Comparison of ENCODE assay signal across 21 cellular contexts in genomic region chr12:123152823-123153222, GRCh38. TPM values are rescaled to one million over a fixed set of nuclear protein-coding genes. Genes with fewer than 3 reads are reported as not detected.
DNase-seq lines count a peak whose midpoint lies in the region; ATAC-seq and TF ChIP-seq lines count a peak whose summit lies in the region.
"Had no signal": no experiment of that assay in that cellular context is flagged by ENCODE, and none has a peak within 500 bp of the region (broad histone marks: within the 10 kb centered on the region; RNA-seq: fewer than 3 reads in every experiment).

No MANE protein-coding gene starts in this region.

- no peak overlapping the region for H3K4me3 ChIP-seq in CD4-positive, CD25-positive, alpha-beta regulatory T cell (ENCODE audit: low read depth, low read length)
- H3K4me3 ChIP-seq in CD4-positive, alpha-beta memory T cell (ENCODE audit: low read length in 2 of 2) = no peak overlapping the region
- H3K4me3 ChIP-seq in suprapubic skin = no peak overlapping the region
- H3K4me3 ChIP-seq: esophagus squamous epithelium, hepatocyte, MG63, pancreas, smooth muscle cell, testis had no signal

- intact Hi-C loops in CD4-positive, alpha-beta memory T cell (cut with micrococcal nuclease) = no loop called here

- no peak for TF ChIP-seq CTCF in suprapubic skin (IDR thresholded peaks at IDR 0.05)

- 71% methylated on average over 3 of the region's 3 CpGs for WGBS in suprapubic skin

- no peak overlapping the region for H3K27ac ChIP-seq in CD4-positive, CD25-positive, alpha-beta regulatory T cell (ENCODE audit: insufficient read depth, low read length, poor library complexity, severe bottlenecking)
- H3K27ac ChIP-seq in CD4-positive, alpha-beta memory T cell (ENCODE audit: low read depth, low read length) = no peak overlapping the region
- no peak overlapping the region for H3K27ac ChIP-seq in suprapubic skin
- H3K27ac ChIP-seq: hepatocyte, pancreas, VCaP had no signal

- no peak for TF ChIP-seq POLR2A in suprapubic skin (IDR thresholded peaks at IDR 0.05)

- no peaks in the 10 kb centered on the region for H3K36me3 Mint-ChIP-seq in CD4-positive, CD25-positive, alpha-beta regulatory T cell
- peaks cover 0 to 9% of the 10 kb centered on the region in 2 donors for H3K36me3 Mint-ChIP-seq in CD4-positive, alpha-beta memory T cell
- peaks cover 3% of the 10 kb centered on the region for H3K36me3 Mint-ChIP-seq in T-helper 17 cell (ENCODE audit: low read depth)
- H3K36me3 Mint-ChIP-seq in naive B cell = no peaks in the 10 kb centered on the region

- peak overlapping the region; percentile 84 to 91 (median 89) for H3K4me3 Mint-ChIP-seq in CD4-positive, CD25-positive, alpha-beta regulatory T cell
- H3K4me3 Mint-ChIP-seq in CD4-positive, alpha-beta memory T cell = peak overlapping the region in 7 of 8 donors; percentile 11 to 88 (median 82)
- peak overlapping the region; percentile 19 for H3K4me3 Mint-ChIP-seq in T-helper 17 cell
- peak overlapping the region in 6 of 8 donors; percentile 72 to 92 (median 81) for H3K4me3 Mint-ChIP-seq in naive B cell

- no peak for TF ChIP-seq EP300 in suprapubic skin (IDR thresholded peaks at IDR 0.05)

- peaks cover 38% of the 10 kb centered on the region for H3K4me1 ChIP-seq in CD4-positive, CD25-positive, alpha-beta regulatory T cell (ENCODE audit: control insufficient read depth, insufficient read depth, low read length, poor library complexity, severe bottlenecking)
- peaks cover 23% of the 10 kb centered on the region for H3K4me1 ChIP-seq in CD4-positive, alpha-beta memory T cell (ENCODE audit: insufficient read depth, low read length)
- H3K4me1 ChIP-seq in suprapubic skin = peaks cover 29% of the 10 kb centered on the region

- no peak for ATAC-seq in CD4-positive, CD25-positive, alpha-beta regulatory T cell (ENCODE audit: low read depth in 2 of 2)
- ATAC-seq in T-helper 17 cell (no peak), naive B cell (ENCODE audit: low read depth in 2 of 2) (no peak), GM19395 (IDR thresholded peaks at IDR 0.05; ENCODE audit: unreplicated experiment) (no peak)
- ATAC-seq: pancreas had no signal

- POLR2A ChIA-PET in CD4-positive, alpha-beta memory T cell (lab: Charles Lee; ENCODE audit: partially characterized antibody) = interaction anchor here (1.0 to 3.3 kb wide), 4 partner anchors 46 to 177 kb away, joined by 3 to 28 read pairs (median 5); partner anchors contain the start of genes MPHOSPH9, MTRFR and OGFOD2

- peak overlapping the region in 2 of 3 donors; percentile 17 to 48 for H3K27ac Mint-ChIP-seq in CD4-positive, CD25-positive, alpha-beta regulatory T cell
- peak overlapping the region in 2 of 7 donors; percentile 2 to 51 for H3K27ac Mint-ChIP-seq in CD4-positive, alpha-beta memory T cell
- no peak overlapping the region for H3K27ac Mint-ChIP-seq in T-helper 17 cell
- H3K27ac Mint-ChIP-seq in naive B cell = no peak overlapping the region
- H3K27ac Mint-ChIP-seq: HFFc6 had no signal

- CTCF ChIA-PET in CD4-positive, alpha-beta memory T cell (lab: Charles Lee; ENCODE audit: partially characterized antibody) = interaction anchor here (0.9 to 4.5 kb wide), 6 partner anchors 30 to 109 kb away, joined by 3 to 22 read pairs (median 10); no protein-coding TSS in a partner anchor

- H3K27me3 Mint-ChIP-seq in CD4-positive, CD25-positive, alpha-beta regulatory T cell = no peaks in the 10 kb centered on the region
- no peaks in the 10 kb centered on the region for H3K27me3 Mint-ChIP-seq in CD4-positive, alpha-beta memory T cell
- H3K27me3 Mint-ChIP-seq in T-helper 17 cell (no peaks in the 10 kb centered on the region), naive B cell (no peaks in the 10 kb centered on the region)

- DNase-seq in CD4-positive, CD25-positive, alpha-beta regulatory T cell = peak in 2 of 3 donors; percentile 18 to 37
- no peak for DNase-seq in CD4-positive, alpha-beta memory T cell
- no peak for DNase-seq in T-helper 17 cell
- DNase-seq in naive B cell = no peak
- no peak for DNase-seq in suprapubic skin (ENCODE audit: low spot score in 2 of 2)
- DNase-seq in NCI-H1417 treated with DMSO at 0.1 percent for 48 hours (lab: John Stamatoyannopoulos, UW) = no peak
- DNase-seq: activated CD4-positive, alpha-beta T cell treated with anti-CD3 and anti-CD28 coated beads, Interleukin-2, amount 50 U/mL, for 1 hour; activated CD8-positive, alpha-beta memory T cell treated with anti-CD3 and anti-CD28 coated beads, Interleukin-2, amount 50 U/mL, for 48 hours; activated effector memory CD4-positive, alpha-beta T cell treated with Interleukin-2 at 50 U/mL for 16 hours; DMS153; esophagus squamous epithelium; HFFc6; mesendoderm; MG63; RPMI8226; testis had no signal

- no peaks in the 10 kb centered on the region for H3K9me3 ChIP-seq in CD4-positive, CD25-positive, alpha-beta regulatory T cell (ENCODE audit: control insufficient read depth in 2 of 2, low read length in 2 of 2)
- no peaks in the 10 kb centered on the region for H3K9me3 ChIP-seq in CD4-positive, alpha-beta memory T cell (ENCODE audit: control insufficient read depth in 1 of 2, low read length in 2 of 2)
- H3K9me3 ChIP-seq in T-helper 17 cell (ENCODE audit: control insufficient read depth, low read length, poor library complexity, severe bottlenecking) = no peaks in the 10 kb centered on the region
- H3K9me3 ChIP-seq in suprapubic skin = no peaks in the 10 kb centered on the region
- H3K9me3 ChIP-seq: esophagus squamous epithelium, MG63, pancreas, testis had no signal

- peaks cover 0 to 1% (median 0%) of the 10 kb centered on the region in 7 donors for H3K9me3 Mint-ChIP-seq in CD4-positive, CD25-positive, alpha-beta regulatory T cell
- no peaks in the 10 kb centered on the region for H3K9me3 Mint-ChIP-seq in CD4-positive, alpha-beta memory T cell
- no peaks in the 10 kb centered on the region for H3K9me3 Mint-ChIP-seq in naive B cell
- H3K9me3 Mint-ChIP-seq: HFFc6 had no signal

- peaks cover 13 to 43% (median 30%) of the 10 kb centered on the region in 4 donors for H3K4me1 Mint-ChIP-seq in CD4-positive, CD25-positive, alpha-beta regulatory T cell
- peaks cover 16 to 38% (median 24%) of the 10 kb centered on the region in 4 donors for H3K4me1 Mint-ChIP-seq in CD4-positive, alpha-beta memory T cell
- H3K4me1 Mint-ChIP-seq in T-helper 17 cell = peaks cover 16% of the 10 kb centered on the region
- H3K4me1 Mint-ChIP-seq in naive B cell = peaks cover 18 to 28% (median 23%) of the 10 kb centered on the region in 3 donors

- no peaks in the 10 kb centered on the region for H3K27me3 ChIP-seq in CD4-positive, CD25-positive, alpha-beta regulatory T cell (ENCODE audit: control insufficient read depth, insufficient read depth, low read length)
- no peaks in the 10 kb centered on the region for H3K27me3 ChIP-seq in CD4-positive, alpha-beta memory T cell (ENCODE audit: insufficient read depth, low read length)
- no peaks in the 10 kb centered on the region for H3K27me3 ChIP-seq in suprapubic skin
- H3K27me3 ChIP-seq: esophagus squamous epithelium, hepatocyte, MG63, pancreas, testis had no signal

- peaks cover 7% of the 10 kb centered on the region for H3K36me3 ChIP-seq in CD4-positive, CD25-positive, alpha-beta regulatory T cell (ENCODE audit: control insufficient read depth, insufficient read depth, low read length)
- no peaks in the 10 kb centered on the region for H3K36me3 ChIP-seq in CD4-positive, alpha-beta memory T cell (ENCODE audit: insufficient read depth, low read length)
- H3K36me3 ChIP-seq in suprapubic skin = no peaks in the 10 kb centered on the region
- H3K36me3 ChIP-seq: pancreas had no signal

RNA-seq across cellular contexts. Expression of gene PITPNM2, which starts 1.9 kb away (rescaled TPM):
- 57.2 TPM for total RNA-seq in CD4-positive, CD25-positive, alpha-beta regulatory T cell
- polyA plus RNA-seq in CD4-positive, CD25-positive, alpha-beta regulatory T cell = 1 to 10 TPM; 2.2 to 4.5 (median 3.9) TPM
- total RNA-seq in CD4-positive, alpha-beta memory T cell = 10 to 100 TPM; 15.7 to 16.8 TPM
- polyA plus RNA-seq in CD4-positive, alpha-beta memory T cell = 1 to 10 TPM in 1 of 2 donors, under 1 TPM in 1; 0.77 to 3.3 TPM
- 10 to 100 TPM; 21.7 to 47.9 TPM for total RNA-seq in T-helper 17 cell
- polyA plus RNA-seq in naive B cell (ENCODE audit: low read depth in 6 of 6) = 1 to 10 TPM in 3 of 6 donors, under 1 TPM in 3; 0.10 to 2.6 (median 0.96) TPM
- 10 to 100 TPM in 1 of 4 donors, 1 to 10 TPM in 3; 5.9 to 11.8 (median 6.9) TPM for total RNA-seq in suprapubic skin

Comparison
In these comparisons a context has a peak if more than half of its experiments do, and no peak if none do; other contexts are left out.
1. DNase-seq: peak in CD4-positive, CD25-positive, alpha-beta regulatory T cell (2 of 3); none in CD4-positive, alpha-beta memory T cell (0 of 5), T-helper 17 cell (0 of 3), naive B cell (single experiment), suprapubic skin (0 of 2) and NCI-H1417 treated with DMSO at 0.1 percent for 48 hours (single experiment).
2. H3K27ac Mint-ChIP-seq: peak in CD4-positive, CD25-positive, alpha-beta regulatory T cell (2 of 3); none in T-helper 17 cell (single experiment) and naive B cell (0 of 6).
3. H3K4me3 Mint-ChIP-seq: peak in every context shown above with its lines; median percentile 89 in CD4-positive, CD25-positive, alpha-beta regulatory T cell; 82 in CD4-positive, alpha-beta memory T cell; 81 in naive B cell; 19 in T-helper 17 cell.